Comparison of ENCODE assay signal across 8 cellular contexts in the genomic region with DNA sequence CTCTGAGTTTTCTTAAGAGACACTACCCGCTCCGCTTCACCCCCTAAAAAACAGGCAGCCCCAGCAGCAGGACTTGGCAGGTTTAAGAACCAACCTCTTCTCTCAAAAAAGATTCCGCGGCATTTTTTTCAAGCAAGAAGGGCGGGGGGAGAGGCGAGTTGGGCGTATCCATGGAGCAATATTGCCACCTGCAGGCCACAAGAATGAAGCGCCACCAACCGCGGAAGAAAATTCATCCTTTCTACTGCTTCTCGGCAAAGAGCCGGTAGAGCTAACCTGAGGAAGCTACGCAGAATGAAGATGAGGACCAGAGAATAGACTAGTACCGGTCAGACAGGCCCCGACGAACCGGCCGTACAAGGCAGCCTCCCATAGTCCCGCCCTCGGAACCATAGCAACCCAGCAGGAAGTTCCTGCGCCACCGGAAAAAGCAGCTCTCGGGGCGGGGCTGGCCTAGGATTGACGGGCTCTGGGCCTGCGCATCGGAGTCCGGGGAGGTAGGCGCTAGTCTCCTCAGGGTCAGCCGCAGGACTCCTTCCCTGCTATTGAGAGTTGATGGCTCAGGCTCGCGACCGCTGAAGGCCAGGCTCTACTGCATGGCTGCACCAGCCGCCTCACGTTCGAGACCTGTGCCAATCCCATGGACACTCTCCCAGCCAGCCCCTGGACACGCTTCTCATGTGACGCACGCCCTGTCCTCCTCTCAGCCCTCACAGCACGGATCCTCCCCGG.
DNase-seq lines count a peak whose midpoint lies in the region; ATAC-seq lines count a peak whose summit lies in the region.

No MANE protein-coding gene starts in this region.

- H3K4me1 Mint-ChIP-seq in activated T-cell treated with anti-CD3 and anti-CD28 coated beads, Interleukin-2, amount 50 U/mL, for 4 hours (ENCODE audit: low read depth) = peaks cover 9% of the 10 kb centered on the region

- peak overlapping the region; percentile 62 for H3K4me3 ChIP-seq in Jurkat, Clone E6-1 (ENCODE audit: low read length)
- H3K4me3 ChIP-seq in esophagus (ENCODE audit: low read depth in 1 of 2, low read length in 2 of 2) (peak overlapping the region; percentile 44 to 58), muscle layer of duodenum (ENCODE audit: low read depth in 1 of 2, low read length in 2 of 2) (peak overlapping the region; percentile 60 to 66)

- ATAC-seq in GM21717 (IDR thresholded peaks at IDR 0.05; ENCODE audit: unreplicated experiment) = peak; percentile 99
- peak; percentile 99 for ATAC-seq in activated T-cell treated with anti-CD3 and anti-CD28 coated beads, Interleukin-2, amount 50 U/mL, for 4 hours

- H3K27me3 Mint-ChIP-seq in activated T-cell treated with anti-CD3 and anti-CD28 coated beads, Interleukin-2, amount 50 U/mL, for 4 hours (ENCODE audit: low read depth) = peaks cover 12% of the 10 kb centered on the region

- no peaks in the 10 kb centered on the region for H3K4me1 ChIP-seq in esophagus (ENCODE audit: control insufficient read depth in 2 of 2, insufficient read depth in 2 of 2, low read length in 1 of 2)
- H3K4me1 ChIP-seq in muscle layer of duodenum (ENCODE audit: control insufficient read depth in 1 of 2, insufficient read depth in 2 of 2, low read length in 2 of 2) = peaks cover 0 to 6% of the 10 kb centered on the region in 2 donors

- H3K4me3 Mint-ChIP-seq in activated T-cell treated with anti-CD3 and anti-CD28 coated beads, Interleukin-2, amount 50 U/mL, for 4 hours = peak overlapping the region; percentile 93

- no peaks in the 10 kb centered on the region for H3K36me3 Mint-ChIP-seq in activated T-cell treated with anti-CD3 and anti-CD28 coated beads, Interleukin-2, amount 50 U/mL, for 4 hours (ENCODE audit: insufficient read depth)

- H3K27ac ChIP-seq in esophagus (ENCODE audit: low read depth in 2 of 2, low read length in 1 of 2) = peak overlapping the region; percentile 84 to 87
- peak overlapping the region; percentile 86 for H3K27ac ChIP-seq in muscle layer of duodenum (ENCODE audit: low read length)

- DNase-seq in DMS79 treated with DMSO at 0.1 percent for 48 hours (lab: John Stamatoyannopoulos, UW) = peak; percentile 75
- DNase-seq in Jurkat, Clone E6-1 (ENCODE audit: low read depth, low spot score) = peak; percentile 75
- DNase-seq in OCI-M2 (lab: John Stamatoyannopoulos, UW; ENCODE audit: unreplicated experiment) = peak; percentile 42
- DNase-seq in activated T-cell treated with anti-CD3 and anti-CD28 coated beads, Interleukin-2, amount 50 U/mL, for 4 hours = peak; percentile 90
- DNase-seq in stimulated activated CD8-positive, alpha-beta memory T cell treated with anti-CD3 and anti-CD28 coated beads, Interleukin-7, amount 100 ng/mL, for 24 hours (ENCODE audit: low read depth) = peak; percentile 68

- WGBS in esophagus, 2 donors = 0 to 1% methylated on average over 41 of the region's 41 CpGs

- H3K9me3 Mint-ChIP-seq in activated T-cell treated with anti-CD3 and anti-CD28 coated beads, Interleukin-2, amount 50 U/mL, for 4 hours = no peaks in the 10 kb centered on the region

- H3K36me3 ChIP-seq in esophagus (ENCODE audit: control insufficient read depth in 2 of 2, insufficient read depth in 2 of 2, low read length in 1 of 2) (no peaks in the 10 kb centered on the region), muscle layer of duodenum (ENCODE audit: control insufficient read depth in 1 of 2, insufficient read depth in 2 of 2, low read length in 2 of 2) (no peaks in the 10 kb centered on the region)

- peaks cover 0 to 5% of the 10 kb centered on the region in 2 donors for H3K27me3 ChIP-seq in esophagus (ENCODE audit: control insufficient read depth in 1 of 2, insufficient read depth in 2 of 2, low read length in 2 of 2)
- no peaks in the 10 kb centered on the region for H3K27me3 ChIP-seq in muscle layer of duodenum (ENCODE audit: low read depth, low read length)

- H3K9me3 ChIP-seq in esophagus (ENCODE audit: control insufficient read depth in 2 of 2, insufficient read depth in 1 of 2, low read depth in 1 of 2, low read length in 1 of 2) (no peaks in the 10 kb centered on the region), muscle layer of duodenum (ENCODE audit: control insufficient read depth in 1 of 2, low read length in 2 of 2) (no peaks in the 10 kb centered on the region)

Comparison
In these comparisons a context has a peak if more than half of its experiments do, and no peak if none do; other contexts are left out.
1. Peak in every context shown above with its lines: DNase-seq, ATAC-seq, H3K4me3 ChIP-seq and H3K27ac ChIP-seq.